1 cellular context compared by ENCODE assay signal in genomic region chr7:44050121-44050914, GRCh38.
TF ChIP-seq lines count a peak whose summit lies in the region.

No MANE protein-coding gene starts in this region.

TF ChIP-seq in K562, 482 proteins besides CTCF, POLR2A, EP300 and RAD21:
- TF ChIP-seq RBFOX2 (IDR thresholded peaks at IDR 0.05; ENCODE audit: low read depth, low read length) = peak; percentile 19; the same call in 1 of the 2 replicates
- no peak for TF ChIP-seq MTF1 (CRISPR knock-in tag; IDR thresholded peaks at IDR 0.05; ENCODE audit: borderline replicate concordance)
TF ChIP-seq in K562: peak in this region for 1.
